In the genomic region with DNA sequence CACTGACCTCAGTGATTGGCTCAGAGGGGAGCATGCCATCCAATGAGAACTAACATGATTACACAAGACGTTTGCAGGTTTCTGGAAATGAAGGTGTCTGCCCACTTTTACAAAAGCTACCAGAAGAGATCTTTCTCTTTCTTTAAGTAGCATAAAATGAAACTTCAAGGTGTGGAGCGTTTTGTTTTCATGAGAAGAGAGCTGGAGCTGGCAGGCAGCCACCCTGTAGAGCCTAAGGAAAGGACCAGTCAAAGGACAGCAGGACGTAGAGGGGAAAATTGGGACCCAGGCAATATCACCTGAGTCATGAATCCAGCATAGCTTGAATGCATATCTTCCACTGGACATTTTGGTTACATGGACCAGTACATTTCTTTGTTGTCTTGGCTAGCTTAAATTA, we compare ENCODE assay signal across 21 cellular contexts.
"Had no signal": no experiment of that assay in that cellular context is flagged by ENCODE, and none has a peak within 500 bp of the region (broad histone marks: within the 10 kb centered on the region; RNA-seq: fewer than 3 reads in every experiment).

No MANE protein-coding gene starts in this region.

- H3K27ac ChIP-seq: PC-9, Peyer's patch, SJSA1, SK-N-MC had no signal

- H2AFZ ChIP-seq: PC-9 had no signal

- H3K27me3 ChIP-seq: Peyer's patch, SJSA1 had no signal

- H3K9me3 ChIP-seq: Peyer's patch, SJSA1 had no signal

- DNase-seq: KBM-7; NCI-H1092; NCI-H1105 treated with DMSO at 0.1 percent for 48 hours; NCI-H1417 treated with DMSO at 0.1 percent for 48 hours; NCI-H146; NCI-H1694 treated with DMSO at 0.1 percent for 48 hours; NCI-H1930; NCI-H2081; NCI-H2107; NCI-H2227 treated with DMSO at 0.1 percent for 48 hours; NCI-H524 treated with DMSO at 0.1 percent for 48 hours; NCI-H69; NCI-H774; NK-92 treated with Interleukin-12 subunit alpha and Interleukin-12 subunit beta, amount 100 ng/mL, for 24 hours; OCI-M1; PC-9; Peyer's patch; Right ventricle myocardium superior; SIG-M5 had no signal

- H3K4me2 ChIP-seq: PC-9 had no signal

- H3K36me3 ChIP-seq: Peyer's patch, SJSA1 had no signal

- H3K4me3 ChIP-seq: PC-9, Peyer's patch, SJSA1, SK-N-MC had no signal

- H3K4me1 ChIP-seq: Peyer's patch, SJSA1 had no signal
